ENCODE assay signal across 19 cellular contexts in genomic region chr10:93287775-93288174, GRCh38.
"Had no signal": no experiment of that assay in that cellular context is flagged by ENCODE, and none has a peak within 500 bp of the region (broad histone marks: within the 10 kb centered on the region; RNA-seq: fewer than 3 reads in every experiment).

No MANE protein-coding gene starts in this region.

- DNase-seq: activated CD4-positive, alpha-beta memory T cell treated with anti-CD3 and anti-CD28 coated beads, Interleukin-2, amount 10 ng/mL, durations not matched to agents 7 days and 5 days; activated CD4-positive, alpha-beta T cell treated with anti-CD3 and anti-CD28 coated beads for 1 hour; activated gamma-delta T cell; activated naive CD8-positive, alpha-beta T cell treated with anti-CD3 and anti-CD28 coated beads, Interleukin-2, amount 10 ng/mL, durations not matched to agents 7 days and 5 days; activated T-cell treated with anti-CD3 and anti-CD28 coated beads, Interleukin-2, amount 50 U/mL, for 48 hours; aorta; foreskin melanocyte; heart right ventricle; left cardiac atrium; nephron progenitor cell; ovary; small intestine; stomach had no signal

- H3K4me1 ChIP-seq: heart right ventricle, right atrium auricular region, stomach, vagina had no signal

- H3K9me3 ChIP-seq: heart right ventricle, ovary, right atrium auricular region, stomach, thoracic aorta, vagina had no signal

- H3K27me3 ChIP-seq: heart right ventricle, ovary, right atrium auricular region, stomach, vagina had no signal

- H3K9me3 Mint-ChIP-seq: activated CD4-positive, alpha-beta memory T cell treated with anti-CD3 and anti-CD28 coated beads, Interleukin-2, amount 10 ng/mL, durations not matched to agents 7 days and 5 days; activated naive CD8-positive, alpha-beta T cell treated with anti-CD3 and anti-CD28 coated beads, Interleukin-2, amount 10 ng/mL, durations not matched to agents 7 days and 5 days; nephron progenitor cell; T-helper 2 cell treated with Interferon-gamma antibody and Interleukin-4, amounts not matched to agents 5 μg/mL and 100 μg/mL, for 36 hours had no signal

- ATAC-seq: heart right ventricle, left cardiac atrium had no signal

- H3K4me3 ChIP-seq: heart right ventricle, lung, ovary, right atrium auricular region, stomach, thoracic aorta, vagina had no signal

- H3K27ac ChIP-seq: heart right ventricle, ovary, right atrium auricular region, stomach, thoracic aorta, vagina had no signal

- FAIRE-seq: colon, small intestine had no signal

- H3K36me3 ChIP-seq: heart right ventricle, ovary, right atrium auricular region, stomach, thoracic aorta, vagina had no signal

- H3K4me1 Mint-ChIP-seq: activated CD4-positive, alpha-beta memory T cell treated with anti-CD3 and anti-CD28 coated beads, Interleukin-2, amount 10 ng/mL, durations not matched to agents 7 days and 5 days; activated naive CD8-positive, alpha-beta T cell treated with anti-CD3 and anti-CD28 coated beads, Interleukin-2, amount 10 ng/mL, durations not matched to agents 7 days and 5 days had no signal

- H3K36me3 Mint-ChIP-seq: activated naive CD8-positive, alpha-beta T cell treated with anti-CD3 and anti-CD28 coated beads, Interleukin-2, amount 10 ng/mL, durations not matched to agents 7 days and 5 days had no signal

- H3K27ac Mint-ChIP-seq: activated CD4-positive, alpha-beta memory T cell treated with anti-CD3 and anti-CD28 coated beads, Interleukin-2, amount 10 ng/mL, durations not matched to agents 7 days and 5 days; activated naive CD8-positive, alpha-beta T cell treated with anti-CD3 and anti-CD28 coated beads, Interleukin-2, amount 10 ng/mL, durations not matched to agents 7 days and 5 days; nephron progenitor cell; T-helper 2 cell treated with Interferon-gamma antibody and Interleukin-4, amounts not matched to agents 5 μg/mL and 100 μg/mL, for 36 hours had no signal

- H3K4me3 Mint-ChIP-seq: activated CD4-positive, alpha-beta memory T cell treated with anti-CD3 and anti-CD28 coated beads, Interleukin-2, amount 10 ng/mL, durations not matched to agents 7 days and 5 days; activated naive CD8-positive, alpha-beta T cell treated with anti-CD3 and anti-CD28 coated beads, Interleukin-2, amount 10 ng/mL, durations not matched to agents 7 days and 5 days; nephron progenitor cell; T-helper 2 cell treated with Interferon-gamma antibody and Interleukin-4, amounts not matched to agents 5 μg/mL and 100 μg/mL, for 36 hours had no signal
